ENCODE assay signal across 1 cellular context in the genomic region with DNA sequence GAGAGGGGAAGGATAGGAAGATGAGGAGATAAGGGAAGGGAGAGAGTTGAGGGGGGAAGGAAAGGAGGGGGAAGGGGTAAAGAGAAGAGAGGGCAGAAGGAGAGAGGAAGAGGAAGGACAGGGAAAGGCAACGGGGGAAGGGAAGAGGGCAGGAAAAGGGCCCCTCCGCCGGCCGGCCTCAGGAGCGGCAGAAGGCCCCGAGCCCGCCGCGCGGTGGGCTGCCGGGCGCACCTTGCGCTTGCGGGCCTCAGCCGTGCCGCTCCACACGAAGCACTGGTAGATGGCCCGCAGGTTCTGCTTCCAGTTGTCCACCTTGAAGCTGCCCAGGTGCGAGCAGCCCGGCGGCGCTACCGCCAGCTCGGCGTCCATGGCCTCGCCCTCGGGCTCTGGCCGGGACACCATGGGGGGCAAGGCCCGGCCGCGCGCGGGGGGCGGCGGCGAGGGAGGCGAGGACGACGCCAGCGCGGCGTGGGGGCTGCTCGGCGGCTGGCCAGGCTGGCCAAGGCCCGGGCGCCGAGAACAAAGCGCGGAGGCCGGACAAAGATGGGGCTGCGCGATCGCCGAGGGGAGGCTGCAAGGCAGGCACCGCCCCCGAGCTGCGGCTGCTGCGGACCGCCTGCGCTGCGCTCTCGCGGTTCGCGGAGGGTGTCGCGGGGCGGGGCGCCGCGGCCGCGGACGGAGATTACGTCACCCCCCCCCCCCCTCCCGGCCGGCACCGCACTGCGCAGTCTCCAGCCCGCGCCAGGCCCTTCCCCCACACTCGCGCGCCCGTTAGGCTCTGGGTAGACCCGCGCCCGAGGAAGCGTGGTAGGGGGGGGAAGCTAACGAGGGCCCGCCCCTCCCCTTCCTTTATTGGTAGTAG.
TF ChIP-seq lines count a peak whose summit lies in the region.

A gene (minus strand): TSS at position 578 of the 862 bp plus-strand sequence. CDS start 176 bp downstream, at position 402.

TF ChIP-seq in HEK293, 187 proteins besides CTCF, POLR2A, EP300 and RAD21 (continued from another document):
- TF ChIP-seq, protein P1, sequence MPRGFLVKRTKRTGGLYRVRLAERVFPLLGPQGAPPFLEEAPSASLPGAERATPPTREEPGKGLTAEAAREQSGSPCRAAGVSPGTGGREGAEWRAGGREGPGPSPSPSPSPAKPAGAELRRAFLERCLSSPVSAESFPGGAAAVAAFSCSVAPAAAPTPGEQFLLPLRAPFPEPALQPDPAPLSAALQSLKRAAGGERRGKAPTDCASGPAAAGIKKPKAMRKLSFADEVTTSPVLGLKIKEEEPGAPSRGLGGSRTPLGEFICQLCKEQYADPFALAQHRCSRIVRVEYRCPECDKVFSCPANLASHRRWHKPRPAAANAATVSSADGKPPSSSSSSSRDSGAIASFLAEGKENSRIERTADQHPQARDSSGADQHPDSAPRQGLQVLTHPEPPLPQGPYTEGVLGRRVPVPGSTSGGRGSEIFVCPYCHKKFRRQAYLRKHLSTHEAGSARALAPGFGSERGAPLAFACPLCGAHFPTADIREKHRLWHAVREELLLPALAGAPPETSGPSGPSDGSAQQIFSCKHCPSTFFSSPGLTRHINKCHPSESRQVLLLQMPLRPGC (tag by site-specific recombination; IDR thresholded peaks at IDR 0.05), result 0 out of 2 replicates have a peak, but pooled peaks have one; percentile 32
- TF ChIP-seq ZNF548 (tag by site-specific recombination; IDR thresholded peaks at IDR 0.05) (no peak), ZNF404 (tag by site-specific recombination; IDR thresholded peaks at IDR 0.05) (no peak), ZNF350 (tag by site-specific recombination; IDR thresholded peaks at IDR 0.05) (no peak), ZNF354C (tag by site-specific recombination; IDR thresholded peaks at IDR 0.05; ENCODE audit: borderline replicate concordance, low read depth) (no peak), ZBTB20 (tag by site-specific recombination; IDR thresholded peaks at IDR 0.05) (peak; percentile 34; the same call in 1 of the 2 replicates), ZNF324 (tag by site-specific recombination; IDR thresholded peaks at IDR 0.05) (no peak), ZNF175 (tag by site-specific recombination; IDR thresholded peaks at IDR 0.05) (no peak), ZNF521 (tag by site-specific recombination; IDR thresholded peaks at IDR 0.05) (no peak), ZNF791 (tag by site-specific recombination; IDR thresholded peaks at IDR 0.05) (no peak), ZNF660 (tag by site-specific recombination; IDR thresholded peaks at IDR 0.05) (peak; percentile 58; the same call in 1 of the 2 replicates), WT1 (tag by site-specific recombination; IDR thresholded peaks at IDR 0.05) (no peak), ZXDB (tag by site-specific recombination; IDR thresholded peaks at IDR 0.05) (no peak), TCF7L2 (IDR thresholded peaks at IDR 0.05; ENCODE audit: borderline replicate concordance, low read depth, low read length) (no peak), SP7 (tag by site-specific recombination; IDR thresholded peaks at IDR 0.05) (peak; percentile 65; the same call in 1 of the 2 replicates), ZBTB7A (tag by site-specific recombination; IDR thresholded peaks at IDR 0.05; ENCODE audit: low read depth) (no peak; the same call in 1 of the 2 replicates), ZNF174 (tag by site-specific recombination; IDR thresholded peaks at IDR 0.05) (no peak), ZNF391 (tag by site-specific recombination; IDR thresholded peaks at IDR 0.05; ENCODE audit: borderline replicate concordance, low read depth) (peak; percentile 71; the same call in 1 of the 2 replicates), ZNF211 (tag by site-specific recombination; IDR thresholded peaks at IDR 0.05; ENCODE audit: low read depth) (no peak)
- TF ChIP-seq, protein P2, sequence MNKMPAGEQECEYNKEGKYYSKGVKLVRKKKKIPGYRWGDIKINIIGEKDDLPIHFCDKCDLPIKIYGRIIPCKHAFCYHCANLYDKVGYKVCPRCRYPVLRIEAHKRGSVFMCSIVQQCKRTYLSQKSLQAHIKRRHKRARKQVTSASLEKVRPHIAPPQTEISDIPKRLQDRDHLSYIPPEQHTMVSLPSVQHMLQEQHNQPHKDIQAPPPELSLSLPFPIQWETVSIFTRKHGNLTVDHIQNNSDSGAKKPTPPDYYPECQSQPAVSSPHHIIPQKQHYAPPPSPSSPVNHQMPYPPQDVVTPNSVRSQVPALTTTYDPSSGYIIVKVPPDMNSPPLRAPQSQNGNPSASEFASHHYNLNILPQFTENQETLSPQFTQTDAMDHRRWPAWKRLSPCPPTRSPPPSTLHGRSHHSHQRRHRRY (tag by site-specific recombination; IDR thresholded peaks at IDR 0.05), result no peak
- TF ChIP-seq, protein P3, sequence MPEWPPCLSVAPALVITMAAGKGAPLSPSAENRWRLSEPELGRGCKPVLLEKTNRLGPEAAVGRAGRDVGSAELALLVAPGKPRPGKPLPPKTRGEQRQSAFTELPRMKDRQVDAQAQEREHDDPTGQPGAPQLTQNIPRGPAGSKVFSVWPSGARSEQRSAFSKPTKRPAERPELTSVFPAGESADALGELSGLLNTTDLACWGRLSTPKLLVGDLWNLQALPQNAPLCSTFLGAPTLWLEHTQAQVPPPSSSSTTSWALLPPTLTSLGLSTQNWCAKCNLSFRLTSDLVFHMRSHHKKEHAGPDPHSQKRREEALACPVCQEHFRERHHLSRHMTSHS (tag by site-specific recombination; IDR thresholded peaks at IDR 0.05), result no peak
- TF ChIP-seq, protein P4, sequence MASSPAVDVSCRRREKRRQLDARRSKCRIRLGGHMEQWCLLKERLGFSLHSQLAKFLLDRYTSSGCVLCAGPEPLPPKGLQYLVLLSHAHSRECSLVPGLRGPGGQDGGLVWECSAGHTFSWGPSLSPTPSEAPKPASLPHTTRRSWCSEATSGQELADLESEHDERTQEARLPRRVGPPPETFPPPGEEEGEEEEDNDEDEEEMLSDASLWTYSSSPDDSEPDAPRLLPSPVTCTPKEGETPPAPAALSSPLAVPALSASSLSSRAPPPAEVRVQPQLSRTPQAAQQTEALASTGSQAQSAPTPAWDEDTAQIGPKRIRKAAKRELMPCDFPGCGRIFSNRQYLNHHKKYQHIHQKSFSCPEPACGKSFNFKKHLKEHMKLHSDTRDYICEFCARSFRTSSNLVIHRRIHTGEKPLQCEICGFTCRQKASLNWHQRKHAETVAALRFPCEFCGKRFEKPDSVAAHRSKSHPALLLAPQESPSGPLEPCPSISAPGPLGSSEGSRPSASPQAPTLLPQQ (tag by site-specific recombination; IDR thresholded peaks at IDR 0.05), result peak; percentile 42; the same call in 1 of the 2 replicates
- TF ChIP-seq, protein P5, sequence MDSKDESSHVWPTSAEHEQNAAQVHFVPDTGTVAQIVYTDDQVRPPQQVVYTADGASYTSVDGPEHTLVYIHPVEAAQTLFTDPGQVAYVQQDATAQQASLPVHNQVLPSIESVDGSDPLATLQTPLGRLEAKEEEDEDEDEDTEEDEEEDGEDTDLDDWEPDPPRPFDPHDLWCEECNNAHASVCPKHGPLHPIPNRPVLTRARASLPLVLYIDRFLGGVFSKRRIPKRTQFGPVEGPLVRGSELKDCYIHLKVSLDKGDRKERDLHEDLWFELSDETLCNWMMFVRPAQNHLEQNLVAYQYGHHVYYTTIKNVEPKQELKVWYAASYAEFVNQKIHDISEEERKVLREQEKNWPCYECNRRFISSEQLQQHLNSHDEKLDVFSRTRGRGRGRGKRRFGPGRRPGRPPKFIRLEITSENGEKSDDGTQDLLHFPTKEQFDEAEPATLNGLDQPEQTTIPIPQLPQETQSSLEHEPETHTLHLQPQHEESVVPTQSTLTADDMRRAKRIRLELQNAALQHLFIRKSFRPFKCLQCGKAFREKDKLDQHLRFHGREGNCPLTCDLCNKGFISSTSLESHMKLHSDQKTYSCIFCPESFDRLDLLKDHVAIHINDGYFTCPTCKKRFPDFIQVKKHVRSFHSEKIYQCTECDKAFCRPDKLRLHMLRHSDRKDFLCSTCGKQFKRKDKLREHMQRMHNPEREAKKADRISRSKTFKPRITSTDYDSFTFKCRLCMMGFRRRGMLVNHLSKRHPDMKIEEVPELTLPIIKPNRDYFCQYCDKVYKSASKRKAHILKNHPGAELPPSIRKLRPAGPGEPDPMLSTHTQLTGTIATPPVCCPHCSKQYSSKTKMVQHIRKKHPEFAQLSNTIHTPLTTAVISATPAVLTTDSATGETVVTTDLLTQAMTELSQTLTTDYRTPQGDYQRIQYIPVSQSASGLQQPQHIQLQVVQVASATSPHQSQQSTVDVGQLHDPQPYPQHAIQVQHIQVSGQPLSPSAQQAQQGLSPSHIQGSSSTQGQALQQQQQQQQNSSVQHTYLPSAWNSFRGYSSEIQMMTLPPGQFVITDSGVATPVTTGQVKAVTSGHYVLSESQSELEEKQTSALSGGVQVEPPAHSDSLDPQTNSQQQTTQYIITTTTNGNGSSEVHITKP (tag by site-specific recombination; IDR thresholded peaks at IDR 0.05), result peak; percentile 62
- TF ChIP-seq, protein P6, sequence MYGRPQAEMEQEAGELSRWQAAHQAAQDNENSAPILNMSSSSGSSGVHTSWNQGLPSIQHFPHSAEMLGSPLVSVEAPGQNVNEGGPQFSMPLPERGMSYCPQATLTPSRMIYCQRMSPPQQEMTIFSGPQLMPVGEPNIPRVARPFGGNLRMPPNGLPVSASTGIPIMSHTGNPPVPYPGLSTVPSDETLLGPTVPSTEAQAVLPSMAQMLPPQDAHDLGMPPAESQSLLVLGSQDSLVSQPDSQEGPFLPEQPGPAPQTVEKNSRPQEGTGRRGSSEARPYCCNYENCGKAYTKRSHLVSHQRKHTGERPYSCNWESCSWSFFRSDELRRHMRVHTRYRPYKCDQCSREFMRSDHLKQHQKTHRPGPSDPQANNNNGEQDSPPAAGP (tag by site-specific recombination; IDR thresholded peaks at IDR 0.05), result peak; percentile 85
- TF ChIP-seq, protein P7, sequence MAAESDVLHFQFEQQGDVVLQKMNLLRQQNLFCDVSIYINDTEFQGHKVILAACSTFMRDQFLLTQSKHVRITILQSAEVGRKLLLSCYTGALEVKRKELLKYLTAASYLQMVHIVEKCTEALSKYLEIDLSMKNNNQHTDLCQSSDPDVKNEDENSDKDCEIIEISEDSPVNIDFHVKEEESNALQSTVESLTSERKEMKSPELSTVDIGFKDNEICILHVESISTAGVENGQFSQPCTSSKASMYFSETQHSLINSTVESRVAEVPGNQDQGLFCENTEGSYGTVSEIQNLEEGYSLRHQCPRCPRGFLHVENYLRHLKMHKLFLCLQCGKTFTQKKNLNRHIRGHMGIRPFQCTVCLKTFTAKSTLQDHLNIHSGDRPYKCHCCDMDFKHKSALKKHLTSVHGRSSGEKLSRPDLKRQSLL (tag by site-specific recombination; IDR thresholded peaks at IDR 0.05), result no peak; the same call in 1 of the 2 replicates
- TF ChIP-seq, protein P8, sequence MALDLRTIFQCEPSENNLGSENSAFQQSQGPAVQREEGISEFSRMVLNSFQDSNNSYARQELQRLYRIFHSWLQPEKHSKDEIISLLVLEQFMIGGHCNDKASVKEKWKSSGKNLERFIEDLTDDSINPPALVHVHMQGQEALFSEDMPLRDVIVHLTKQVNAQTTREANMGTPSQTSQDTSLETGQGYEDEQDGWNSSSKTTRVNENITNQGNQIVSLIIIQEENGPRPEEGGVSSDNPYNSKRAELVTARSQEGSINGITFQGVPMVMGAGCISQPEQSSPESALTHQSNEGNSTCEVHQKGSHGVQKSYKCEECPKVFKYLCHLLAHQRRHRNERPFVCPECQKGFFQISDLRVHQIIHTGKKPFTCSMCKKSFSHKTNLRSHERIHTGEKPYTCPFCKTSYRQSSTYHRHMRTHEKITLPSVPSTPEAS (tag by site-specific recombination; IDR thresholded peaks at IDR 0.05), result no peak
TF ChIP-seq in HEK293: peak in this region for 61.
